Comparison of ENCODE assay signal across 1 cellular context in genomic region chr2:222756951-222757645, GRCh38.
TF ChIP-seq lines count a peak whose summit lies in the region.

No MANE protein-coding gene starts in this region.

TF ChIP-seq in HCT116, 20 proteins besides CTCF, POLR2A, EP300 and RAD21 (continued from another document):
- TF ChIP-seq EZH2phosphoT487 (IDR thresholded peaks at IDR 0.05; ENCODE audit: borderline replicate concordance) (no peak), JUND (IDR thresholded peaks at IDR 0.05) (peak; percentile 61), FOSL1 (IDR thresholded peaks at IDR 0.05; ENCODE audit: low read depth) (peak; percentile 61; the same call in 1 of the 2 replicates), TCF7L2 (IDR thresholded peaks at IDR 0.05; ENCODE audit: borderline replicate concordance, extremely low read depth, insufficient read depth, insufficient read length) (no peak), ELF1 (IDR thresholded peaks at IDR 0.05; ENCODE audit: borderline replicate concordance, low read depth) (no peak), ZNF274 (IDR thresholded peaks at IDR 0.05; ENCODE audit: low read depth, low read length) (no peak), CBX3 (IDR thresholded peaks at IDR 0.05; ENCODE audit: low read depth) (peak; percentile 32; the same call in 1 of the 2 replicates), REST (IDR thresholded peaks at IDR 0.05; ENCODE audit: low read depth) (no peak), POLR2AphosphoS5 (IDR thresholded peaks at IDR 0.05; ENCODE audit: low read depth, low read length) (no peak)
